ENCODE assay signal across 3 cellular contexts in genomic region chr2:135688002-135688401, GRCh38.
TF ChIP-seq lines count a peak whose summit lies in the region.

No MANE protein-coding gene starts in this region.

TF ChIP-seq in GM12891, 5 proteins besides CTCF, POLR2A, EP300 and RAD21:
- TF ChIP-seq POU2F2 (IDR thresholded peaks at IDR 0.05; ENCODE audit: low read depth, low read length) (no peak), SPI1 (IDR thresholded peaks at IDR 0.05; ENCODE audit: low read depth, low read length) (peak; percentile 46)

TF ChIP-seq in IMR-90, 13 proteins besides CTCF, POLR2A, EP300 and RAD21:
- TF ChIP-seq BHLHE40 (IDR thresholded peaks at IDR 0.05; ENCODE audit: low read depth, low read length), result peak; percentile 49; the same call in 1 of the 2 replicates
- TF ChIP-seq CEBPB (IDR thresholded peaks at IDR 0.05; ENCODE audit: low read depth, low read length), result no peak
- TF ChIP-seq, protein P1, sequence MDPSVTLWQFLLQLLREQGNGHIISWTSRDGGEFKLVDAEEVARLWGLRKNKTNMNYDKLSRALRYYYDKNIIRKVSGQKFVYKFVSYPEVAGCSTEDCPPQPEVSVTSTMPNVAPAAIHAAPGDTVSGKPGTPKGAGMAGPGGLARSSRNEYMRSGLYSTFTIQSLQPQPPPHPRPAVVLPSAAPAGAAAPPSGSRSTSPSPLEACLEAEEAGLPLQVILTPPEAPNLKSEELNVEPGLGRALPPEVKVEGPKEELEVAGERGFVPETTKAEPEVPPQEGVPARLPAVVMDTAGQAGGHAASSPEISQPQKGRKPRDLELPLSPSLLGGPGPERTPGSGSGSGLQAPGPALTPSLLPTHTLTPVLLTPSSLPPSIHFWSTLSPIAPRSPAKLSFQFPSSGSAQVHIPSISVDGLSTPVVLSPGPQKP (IDR thresholded peaks at IDR 0.05; ENCODE audit: borderline replicate concordance, low read depth, low read length), result no peak

TF ChIP-seq in GM12878, 131 proteins besides CTCF, POLR2A, EP300 and RAD21 (continues in another document):
- no peak for TF ChIP-seq SRF (IDR thresholded peaks at IDR 0.05; ENCODE audit: low read depth in 2 of 2, low read length in 2 of 2)
- TF ChIP-seq, protein P2, sequence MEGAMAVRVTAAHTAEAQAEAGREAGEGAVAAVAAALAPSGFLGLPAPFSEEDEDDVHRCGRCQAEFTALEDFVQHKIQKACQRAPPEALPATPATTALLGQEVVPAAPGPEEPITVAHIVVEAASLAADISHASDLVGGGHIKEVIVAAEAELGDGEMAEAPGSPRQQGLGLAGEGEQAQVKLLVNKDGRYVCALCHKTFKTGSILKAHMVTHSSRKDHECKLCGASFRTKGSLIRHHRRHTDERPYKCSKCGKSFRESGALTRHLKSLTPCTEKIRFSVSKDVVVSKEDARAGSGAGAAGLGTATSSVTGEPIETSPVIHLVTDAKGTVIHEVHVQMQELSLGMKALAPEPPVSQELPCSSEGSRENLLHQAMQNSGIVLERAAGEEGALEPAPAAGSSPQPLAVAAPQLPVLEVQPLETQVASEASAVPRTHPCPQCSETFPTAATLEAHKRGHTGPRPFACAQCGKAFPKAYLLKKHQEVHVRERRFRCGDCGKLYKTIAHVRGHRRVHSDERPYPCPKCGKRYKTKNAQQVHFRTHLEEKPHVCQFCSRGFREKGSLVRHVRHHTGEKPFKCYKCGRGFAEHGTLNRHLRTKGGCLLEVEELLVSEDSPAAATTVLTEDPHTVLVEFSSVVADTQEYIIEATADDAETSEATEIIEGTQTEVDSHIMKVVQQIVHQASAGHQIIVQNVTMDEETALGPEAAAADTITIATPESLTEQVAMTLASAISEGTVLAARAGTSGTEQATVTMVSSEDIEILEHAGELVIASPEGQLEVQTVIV (IDR thresholded peaks at IDR 0.05; ENCODE audit: borderline replicate concordance, partially characterized antibody), result no peak
- no peak for TF ChIP-seq WRNIP1 (IDR thresholded peaks at IDR 0.05; ENCODE audit: borderline replicate concordance, low read depth, low read length)
- TF ChIP-seq POLR2AphosphoS2 (IDR thresholded peaks at IDR 0.05; ENCODE audit: low read depth, low read length), result no peak
- no peak for TF ChIP-seq SMAD1 (IDR thresholded peaks at IDR 0.05; ENCODE audit: low read depth, partially characterized antibody)
- no peak for TF ChIP-seq CREB1 (IDR thresholded peaks at IDR 0.05; ENCODE audit: low read depth)
- TF ChIP-seq MEF2B (IDR thresholded peaks at IDR 0.05; ENCODE audit: partially characterized antibody, poor library complexity, severe bottlenecking), result no peak
- TF ChIP-seq IRF4 (IDR thresholded peaks at IDR 0.05; ENCODE audit: low read depth, low read length), result 0 out of 2 replicates have a peak, but pooled peaks have one; percentile 8
- TF ChIP-seq NFYA (IDR thresholded peaks at IDR 0.05; ENCODE audit: borderline replicate concordance, low read depth, low read length), result no peak
- TF ChIP-seq TBL1XR1 (IDR thresholded peaks at IDR 0.05; ENCODE audit: low read depth, low read length), result no peak
- no peak for TF ChIP-seq ASH2L (IDR thresholded peaks at IDR 0.05; ENCODE audit: borderline replicate concordance, low read depth)
- no peak; the same call in 1 of the 2 replicates for TF ChIP-seq FOXK2 (IDR thresholded peaks at IDR 0.05)
- no peak for TF ChIP-seq E2F4 (IDR thresholded peaks at IDR 0.05; ENCODE audit: low read depth, low read length)
- TF ChIP-seq MTA2 (IDR thresholded peaks at IDR 0.05; ENCODE audit: low read depth), result peak; percentile 54; the same call in 1 of the 2 replicates
- TF ChIP-seq SIX5 (IDR thresholded peaks at IDR 0.05; ENCODE audit: low read depth, low read length, severe bottlenecking), result no peak
- no peak for TF ChIP-seq GATAD2B (conservative IDR thresholded peaks at IDR 0.05; ENCODE audit: low read depth)
- no peak for TF ChIP-seq LARP7 (IDR thresholded peaks at IDR 0.05)
- peak; percentile 34; the same call in 1 of the 2 replicates for TF ChIP-seq EED (IDR thresholded peaks at IDR 0.05; ENCODE audit: low read depth)
- TF ChIP-seq BMI1 (IDR thresholded peaks at IDR 0.05; ENCODE audit: borderline replicate concordance), result no peak
- TF ChIP-seq RFX5 (IDR thresholded peaks at IDR 0.05; ENCODE audit: low read depth, low read length), result no peak
- no peak for TF ChIP-seq EGR1 (IDR thresholded peaks at IDR 0.05; ENCODE audit: borderline replicate concordance in 1 of 2, low read depth in 2 of 2, low read length in 2 of 2)
- peak; percentile 76; the same call in 1 of the 2 replicates for TF ChIP-seq NBN (IDR thresholded peaks at IDR 0.05)
- TF ChIP-seq ZNF274 (IDR thresholded peaks at IDR 0.05; ENCODE audit: insufficient read depth, insufficient read length), result no peak
- no peak for TF ChIP-seq KDM1A (IDR thresholded peaks at IDR 0.05; ENCODE audit: borderline replicate concordance)
- TF ChIP-seq HDAC2 (IDR thresholded peaks at IDR 0.05), result no peak
- TF ChIP-seq CHD4 (IDR thresholded peaks at IDR 0.05), result no peak
- TF ChIP-seq ZZZ3 (IDR thresholded peaks at IDR 0.05; ENCODE audit: control insufficient read depth, insufficient read length, low read depth), result no peak
- peak; percentile 23; the same call in 1 of the 2 replicates for TF ChIP-seq NR2F1 (conservative IDR thresholded peaks at IDR 0.05)
- TF ChIP-seq NFIC (IDR thresholded peaks at IDR 0.05; ENCODE audit: low read depth, low read length), result no peak; the same call in 1 of the 2 replicates
- TF ChIP-seq IKZF1 (conservative IDR thresholded peaks at IDR 0.05), result peak; percentile 67
- TF ChIP-seq, protein P3, sequence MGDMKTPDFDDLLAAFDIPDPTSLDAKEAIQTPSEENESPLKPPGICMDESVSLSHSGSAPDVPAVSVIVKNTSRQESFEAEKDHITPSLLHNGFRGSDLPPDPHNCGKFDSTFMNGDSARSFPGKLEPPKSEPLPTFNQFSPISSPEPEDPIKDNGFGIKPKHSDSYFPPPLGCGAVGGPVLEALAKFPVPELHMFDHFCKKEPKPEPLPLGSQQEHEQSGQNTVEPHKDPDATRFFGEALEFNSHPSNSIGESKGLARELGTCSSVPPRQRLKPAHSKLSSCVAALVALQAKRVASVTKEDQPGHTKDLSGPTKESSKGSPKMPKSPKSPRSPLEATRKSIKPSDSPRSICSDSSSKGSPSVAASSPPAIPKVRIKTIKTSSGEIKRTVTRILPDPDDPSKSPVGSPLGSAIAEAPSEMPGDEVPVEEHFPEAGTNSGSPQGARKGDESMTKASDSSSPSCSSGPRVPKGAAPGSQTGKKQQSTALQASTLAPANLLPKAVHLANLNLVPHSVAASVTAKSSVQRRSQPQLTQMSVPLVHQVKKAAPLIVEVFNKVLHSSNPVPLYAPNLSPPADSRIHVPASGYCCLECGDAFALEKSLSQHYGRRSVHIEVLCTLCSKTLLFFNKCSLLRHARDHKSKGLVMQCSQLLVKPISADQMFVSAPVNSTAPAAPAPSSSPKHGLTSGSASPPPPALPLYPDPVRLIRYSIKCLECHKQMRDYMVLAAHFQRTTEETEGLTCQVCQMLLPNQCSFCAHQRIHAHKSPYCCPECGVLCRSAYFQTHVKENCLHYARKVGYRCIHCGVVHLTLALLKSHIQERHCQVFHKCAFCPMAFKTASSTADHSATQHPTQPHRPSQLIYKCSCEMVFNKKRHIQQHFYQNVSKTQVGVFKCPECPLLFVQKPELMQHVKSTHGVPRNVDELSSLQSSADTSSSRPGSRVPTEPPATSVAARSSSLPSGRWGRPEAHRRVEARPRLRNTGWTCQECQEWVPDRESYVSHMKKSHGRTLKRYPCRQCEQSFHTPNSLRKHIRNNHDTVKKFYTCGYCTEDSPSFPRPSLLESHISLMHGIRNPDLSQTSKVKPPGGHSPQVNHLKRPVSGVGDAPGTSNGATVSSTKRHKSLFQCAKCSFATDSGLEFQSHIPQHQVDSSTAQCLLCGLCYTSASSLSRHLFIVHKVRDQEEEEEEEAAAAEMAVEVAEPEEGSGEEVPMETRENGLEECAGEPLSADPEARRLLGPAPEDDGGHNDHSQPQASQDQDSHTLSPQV (IDR thresholded peaks at IDR 0.05), result no peak
- no peak for TF ChIP-seq YY1 (IDR thresholded peaks at IDR 0.05; ENCODE audit: low read depth, low read length)
- TF ChIP-seq USF1 (IDR thresholded peaks at IDR 0.05; ENCODE audit: borderline replicate concordance, extremely low read length, insufficient read depth, low read depth, low read length), result no peak
- no peak for TF ChIP-seq ZNF207 (IDR thresholded peaks at IDR 0.05; ENCODE audit: borderline replicate concordance)
- no peak for TF ChIP-seq PAX8 (IDR thresholded peaks at IDR 0.05)
- TF ChIP-seq KAT2A (conservative IDR thresholded peaks at IDR 0.05; ENCODE audit: control insufficient read depth, low read depth, low read length), result no peak
- peak; percentile 89 for TF ChIP-seq BHLHE40 (IDR thresholded peaks at IDR 0.05; ENCODE audit: borderline replicate concordance in 1 of 2, low read depth in 2 of 2, low read length in 1 of 2)
- 0 out of 2 replicates have a peak, but pooled peaks have one; percentile 19 for TF ChIP-seq ZNF24 (IDR thresholded peaks at IDR 0.05)
- no peak for TF ChIP-seq ZNF622 (IDR thresholded peaks at IDR 0.05)
- TF ChIP-seq MEF2A (IDR thresholded peaks at IDR 0.05; ENCODE audit: insufficient read depth, low read depth, low read length), result no peak
- TF ChIP-seq SREBF2 (IDR thresholded peaks at IDR 0.05; ENCODE audit: low read length), result no peak
- TF ChIP-seq, protein P4, sequence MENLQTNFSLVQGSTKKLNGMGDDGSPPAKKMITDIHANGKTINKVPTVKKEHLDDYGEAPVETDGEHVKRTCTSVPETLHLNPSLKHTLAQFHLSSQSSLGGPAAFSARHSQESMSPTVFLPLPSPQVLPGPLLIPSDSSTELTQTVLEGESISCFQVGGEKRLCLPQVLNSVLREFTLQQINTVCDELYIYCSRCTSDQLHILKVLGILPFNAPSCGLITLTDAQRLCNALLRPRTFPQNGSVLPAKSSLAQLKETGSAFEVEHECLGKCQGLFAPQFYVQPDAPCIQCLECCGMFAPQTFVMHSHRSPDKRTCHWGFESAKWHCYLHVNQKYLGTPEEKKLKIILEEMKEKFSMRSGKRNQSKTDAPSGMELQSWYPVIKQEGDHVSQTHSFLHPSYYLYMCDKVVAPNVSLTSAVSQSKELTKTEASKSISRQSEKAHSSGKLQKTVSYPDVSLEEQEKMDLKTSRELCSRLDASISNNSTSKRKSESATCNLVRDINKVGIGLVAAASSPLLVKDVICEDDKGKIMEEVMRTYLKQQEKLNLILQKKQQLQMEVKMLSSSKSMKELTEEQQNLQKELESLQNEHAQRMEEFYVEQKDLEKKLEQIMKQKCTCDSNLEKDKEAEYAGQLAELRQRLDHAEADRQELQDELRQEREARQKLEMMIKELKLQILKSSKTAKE (IDR thresholded peaks at IDR 0.05; ENCODE audit: low read depth, poor library complexity, severe bottlenecking), result peak; percentile 21
- peak; percentile 33; the same call in 1 of the 2 replicates for TF ChIP-seq RUNX3 (IDR thresholded peaks at IDR 0.05; ENCODE audit: low read length)
- TF ChIP-seq, protein P5, sequence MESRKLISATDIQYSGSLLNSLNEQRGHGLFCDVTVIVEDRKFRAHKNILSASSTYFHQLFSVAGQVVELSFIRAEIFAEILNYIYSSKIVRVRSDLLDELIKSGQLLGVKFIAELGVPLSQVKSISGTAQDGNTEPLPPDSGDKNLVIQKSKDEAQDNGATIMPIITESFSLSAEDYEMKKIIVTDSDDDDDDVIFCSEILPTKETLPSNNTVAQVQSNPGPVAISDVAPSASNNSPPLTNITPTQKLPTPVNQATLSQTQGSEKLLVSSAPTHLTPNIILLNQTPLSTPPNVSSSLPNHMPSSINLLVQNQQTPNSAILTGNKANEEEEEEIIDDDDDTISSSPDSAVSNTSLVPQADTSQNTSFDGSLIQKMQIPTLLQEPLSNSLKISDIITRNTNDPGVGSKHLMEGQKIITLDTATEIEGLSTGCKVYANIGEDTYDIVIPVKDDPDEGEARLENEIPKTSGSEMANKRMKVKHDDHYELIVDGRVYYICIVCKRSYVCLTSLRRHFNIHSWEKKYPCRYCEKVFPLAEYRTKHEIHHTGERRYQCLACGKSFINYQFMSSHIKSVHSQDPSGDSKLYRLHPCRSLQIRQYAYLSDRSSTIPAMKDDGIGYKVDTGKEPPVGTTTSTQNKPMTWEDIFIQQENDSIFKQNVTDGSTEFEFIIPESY (IDR thresholded peaks at IDR 0.05), result no peak
- TF ChIP-seq YBX1 (IDR thresholded peaks at IDR 0.05), result no peak
- TF ChIP-seq, protein P6, sequence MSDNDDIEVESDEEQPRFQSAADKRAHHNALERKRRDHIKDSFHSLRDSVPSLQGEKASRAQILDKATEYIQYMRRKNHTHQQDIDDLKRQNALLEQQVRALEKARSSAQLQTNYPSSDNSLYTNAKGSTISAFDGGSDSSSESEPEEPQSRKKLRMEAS (IDR thresholded peaks at IDR 0.05; ENCODE audit: low read depth, low read length), result no peak
- TF ChIP-seq SP1 (IDR thresholded peaks at IDR 0.05; ENCODE audit: low read depth, low read length), result no peak
- peak; percentile 60 for TF ChIP-seq SPI1 (IDR thresholded peaks at IDR 0.05; ENCODE audit: borderline replicate concordance, insufficient read depth, low read depth, low read length)
- no peak for TF ChIP-seq ETV6 (conservative IDR thresholded peaks at IDR 0.05 in 1 of 2, IDR thresholded peaks at IDR 0.05 in 1 of 2; ENCODE audit: borderline replicate concordance in 1 of 2, low read depth in 1 of 2)
- TF ChIP-seq EZH2 (IDR thresholded peaks at IDR 0.05; ENCODE audit: borderline replicate concordance, control insufficient read depth, low read depth, low read length), result no peak
- TF ChIP-seq SMC3 (IDR thresholded peaks at IDR 0.05; ENCODE audit: borderline replicate concordance, low read length), result no peak
- TF ChIP-seq STAT1 (conservative IDR thresholded peaks at IDR 0.05), result no peak
- TF ChIP-seq MXI1 (IDR thresholded peaks at IDR 0.05; ENCODE audit: low read depth, low read length), result no peak
